In genomic region chr19:49423278-49423984, GRCh38 we compare ENCODE assay signal across 1 cellular context.
TF ChIP-seq lines count a peak whose summit lies in the region.

Gene PTH2 (minus strand): TSS chr19:49423441. CDS start chr19:49423339, 102 bp downstream.

TF ChIP-seq in HepG2, 621 proteins besides CTCF, POLR2A, EP300 and RAD21:
- TF ChIP-seq ARNTL (CRISPR knock-in tag; IDR thresholded peaks at IDR 0.05) (no peak), ZC3H4 (CRISPR knock-in tag; IDR thresholded peaks at IDR 0.05; ENCODE audit: borderline replicate concordance) (no peak)
